ENCODE assay signal across 7 cellular contexts in genomic region chr22:37229012-37229804, GRCh38. TPM values are rescaled to one million over a fixed set of nuclear protein-coding genes. Genes with fewer than 3 reads are reported as not detected.
DNase-seq lines count a peak whose midpoint lies in the region; ATAC-seq and FAIRE-seq lines count a peak whose summit lies in the region.

No MANE protein-coding gene starts in this region.

- ATAC-seq in GM18502 (IDR thresholded peaks at IDR 0.05; ENCODE audit: poor library complexity, unreplicated experiment) = no peak

- FAIRE-seq in small intestine (lab: Jason Lieb, UNC) = no peak

- DNase-seq in H4 (ENCODE audit: low spot score) = peak; percentile 66
- peak; percentile 92 for DNase-seq in RPMI7951 (ENCODE audit: low read depth)
- DNase-seq in effector memory CD4-positive, alpha-beta T cell = no peak
- DNase-seq in small intestine = no peak
- DNase-seq in AML-193 (lab: John Stamatoyannopoulos, UW) = no peak
- DNase-seq in NCI-H1048 (lab: John Stamatoyannopoulos, UW) = no peak

- peak overlapping the region; percentile 29 for H3K4me3 ChIP-seq in effector memory CD4-positive, alpha-beta T cell (ENCODE audit: insufficient read depth, low read depth, low read length, poor library complexity, severe bottlenecking)
- no peak overlapping the region for H3K4me3 ChIP-seq in small intestine (ENCODE audit: low read depth in 1 of 2, low read length in 2 of 2)

- H3K36me3 ChIP-seq in effector memory CD4-positive, alpha-beta T cell (ENCODE audit: control insufficient read depth, insufficient read depth, low read length) = peaks cover 57% of the 10 kb centered on the region
- no peaks in the 10 kb centered on the region for H3K36me3 ChIP-seq in small intestine (ENCODE audit: control insufficient read depth in 2 of 2, insufficient read depth in 2 of 2, low read length in 2 of 2)

- H3K27ac ChIP-seq in effector memory CD4-positive, alpha-beta T cell (ENCODE audit: insufficient read depth, low read length, poor library complexity, severe bottlenecking) = peak overlapping the region; percentile 91
- peak overlapping the region; percentile 69 to 95 for H3K27ac ChIP-seq in small intestine (ENCODE audit: low read depth in 1 of 2, low read length in 1 of 2)

- H3K27me3 ChIP-seq in effector memory CD4-positive, alpha-beta T cell (replicated peaks; ENCODE audit: control insufficient read depth, insufficient read depth, low read length, poor library complexity, severe bottlenecking) = no peaks in the 10 kb centered on the region
- no peaks in the 10 kb centered on the region for H3K27me3 ChIP-seq in small intestine (ENCODE audit: control insufficient read depth in 2 of 2, insufficient read depth in 2 of 2, low read length in 2 of 2)

- H3K4me1 ChIP-seq in effector memory CD4-positive, alpha-beta T cell (ENCODE audit: control insufficient read depth, insufficient read depth, low read length, poor library complexity, severe bottlenecking) = peaks cover 90% of the 10 kb centered on the region
- H3K4me1 ChIP-seq in small intestine (ENCODE audit: control insufficient read depth in 2 of 2, insufficient read depth in 1 of 2, low read depth in 1 of 2, low read length in 1 of 2) = no peaks in the 10 kb centered on the region

- 40 to 66% (median 59%) methylated on average over 7 of the region's 7 CpGs for WGBS in small intestine, 3 donors

- H3K9me3 ChIP-seq in effector memory CD4-positive, alpha-beta T cell (ENCODE audit: control insufficient read depth, low read length) = no peaks in the 10 kb centered on the region
- no peaks in the 10 kb centered on the region for H3K9me3 ChIP-seq in small intestine (ENCODE audit: control insufficient read depth, low read depth)

RNA-seq across cellular contexts. Expression of gene RAC2, which starts 14.9 kb away (rescaled TPM):
- total RNA-seq in H4 (2014; rRNA removed; shearing (Covaris generic)) = 15.5 and 20.9 TPM in 2 replicates
- 138 and 151 TPM in 2 replicates for total RNA-seq in RPMI7951 (2014; rRNA removed; shearing (Covaris generic))
- polyA plus RNA-seq in small intestine = 10 to 100 TPM; 12.1 to 41.1 (median 29.3) TPM

RNA-seq across cellular contexts. Expression of gene SSTR3, which starts 16.9 kb away (rescaled TPM):
- total RNA-seq in H4 (2014; rRNA removed; shearing (Covaris generic)) = not detected in 2 replicates
- total RNA-seq in RPMI7951 (2014; rRNA removed; shearing (Covaris generic)) = not detected in 2 replicates
- polyA plus RNA-seq in small intestine = under 1 TPM in 1 of 3 donors, not detected in 2; 0.09 TPM

RNA-seq across cellular contexts. Expression of gene C1QTNF6, which starts 41.2 kb away (rescaled TPM):
- 4.9 and 6.3 TPM in 2 replicates for total RNA-seq in H4 (2014; rRNA removed; shearing (Covaris generic))
- 2.0 and 2.2 TPM in 2 replicates for total RNA-seq in RPMI7951 (2014; rRNA removed; shearing (Covaris generic))
- 1 to 10 TPM; 2.4 to 3.6 (median 2.6) TPM for polyA plus RNA-seq in small intestine

RNA-seq across cellular contexts. Expression of gene CYTH4, which starts 53.1 kb away (rescaled TPM):
- 0.08 TPM in 1 of 2 replicates, not detected in the other for total RNA-seq in H4 (2014; rRNA removed; shearing (Covaris generic))
- 1.2 and 1.6 TPM in 2 replicates for total RNA-seq in RPMI7951 (2014; rRNA removed; shearing (Covaris generic))
- polyA plus RNA-seq in small intestine = 1 to 10 TPM; 1.1 to 5.4 (median 3.3) TPM

Comparison
In these comparisons a context has a peak if more than half of its experiments do, and no peak if none do; other contexts are left out.
1. DNase-seq: peak in H4 (single experiment) and RPMI7951 (single experiment); none in effector memory CD4-positive, alpha-beta T cell (0 of 3), small intestine (single experiment), AML-193 (0 of 2) and NCI-H1048 (single experiment).